Comparison of ENCODE assay signal across 8 cellular contexts in the genomic region with DNA sequence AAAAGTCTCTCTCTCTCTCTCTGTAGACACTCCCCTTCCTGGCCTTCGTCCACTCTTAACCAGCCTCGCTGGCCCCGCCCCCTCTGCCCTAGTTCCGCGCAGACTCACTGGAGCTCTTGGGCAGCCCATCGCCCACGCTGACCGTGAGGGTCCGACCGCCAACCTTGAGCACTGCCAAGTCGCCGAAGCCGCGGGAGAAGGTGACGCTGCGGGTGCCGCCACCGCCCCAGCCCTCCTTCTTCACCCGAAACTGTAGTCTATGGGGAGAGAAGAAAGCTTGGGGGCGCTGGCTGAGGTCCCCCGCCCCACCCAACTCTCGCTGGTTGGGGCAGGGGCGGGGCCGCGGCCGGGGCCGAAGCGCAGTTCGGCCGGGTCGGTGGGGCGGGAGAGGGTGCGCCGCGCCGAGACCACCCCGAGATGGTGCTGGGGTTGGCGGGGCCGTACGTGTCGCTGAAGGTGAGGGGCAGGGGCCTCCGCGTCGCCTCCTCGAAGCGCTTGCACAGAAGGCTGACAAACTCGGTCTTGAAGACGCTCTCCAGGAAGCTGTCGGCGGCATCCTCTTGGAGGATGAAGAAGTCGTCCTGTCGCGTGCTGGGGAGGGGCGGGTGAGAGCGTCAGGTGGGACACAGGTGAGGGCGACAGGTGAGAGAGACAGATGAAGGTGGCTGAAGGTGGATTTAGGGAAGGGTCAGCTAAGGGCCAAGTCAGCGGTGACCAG. TPM values are rescaled to one million over a fixed set of nuclear protein-coding genes. Genes with fewer than 3 reads are reported as not detected.
DNase-seq lines count a peak whose midpoint lies in the region; ATAC-seq, FAIRE-seq and TF ChIP-seq lines count a peak whose summit lies in the region.

No MANE protein-coding gene starts in this region.

- peak overlapping the region; percentile 61 to 82 for H3K27ac ChIP-seq in kidney (ENCODE audit: low read depth in 2 of 2, low read length in 2 of 2)
- H3K27ac ChIP-seq in small intestine (ENCODE audit: low read depth in 1 of 2, low read length in 1 of 2): peak overlapping the region in 1 of 2 donors; percentile 72

- WGBS in small intestine, 3 donors: 15 to 33% (median 20%) methylated on average over 54 to 57 of the region's 57 CpGs

- no peak for TF ChIP-seq CTCF in kidney (IDR thresholded peaks at IDR 0.05; ENCODE audit: borderline replicate concordance, extremely low read depth, insufficient read depth)

- intact Hi-C loops in kidney (cut with DNase I): no loop called here

- no peaks in the 10 kb centered on the region for H3K27me3 ChIP-seq in small intestine (ENCODE audit: control insufficient read depth in 2 of 2, insufficient read depth in 2 of 2, low read length in 2 of 2)

- H3K9ac ChIP-seq in kidney (ENCODE audit: low read length in 2 of 2): peak overlapping the region in 1 of 2 donors; percentile 67

- H3K36me3 ChIP-seq in kidney (ENCODE audit: control insufficient read depth in 1 of 2, insufficient read depth in 2 of 2, low read length in 2 of 2) (no peaks in the 10 kb centered on the region), small intestine (ENCODE audit: control insufficient read depth in 2 of 2, insufficient read depth in 2 of 2, low read length in 2 of 2) (peaks cover 0 to 2% of the 10 kb centered on the region in 2 donors)

- FAIRE-seq in kidney (lab: Jason Lieb, UNC): no peak
- FAIRE-seq in small intestine (lab: Jason Lieb, UNC): no peak

- DNase-seq in ELR (ENCODE audit: low read depth): peak; percentile 94
- peak; percentile 66 for DNase-seq in NCI-H226
- peak; percentile 86 for DNase-seq in cerebellum (ENCODE audit: low spot score)
- DNase-seq in kidney: peak; percentile 96
- DNase-seq in small intestine: peak; percentile 87

- H3K4me3 ChIP-seq in kidney (ENCODE audit: low read length in 2 of 2): peak overlapping the region; percentile 67 to 69
- peak overlapping the region; percentile 24 to 67 for H3K4me3 ChIP-seq in small intestine (ENCODE audit: low read depth in 1 of 2, low read length in 2 of 2)

- no peaks in the 10 kb centered on the region for H3K9me3 ChIP-seq in kidney (ENCODE audit: control insufficient read depth in 1 of 2, low read length in 2 of 2)
- no peaks in the 10 kb centered on the region for H3K9me3 ChIP-seq in small intestine (ENCODE audit: control insufficient read depth, low read depth)

- ATAC-seq in HG03354 (IDR thresholded peaks at IDR 0.05; ENCODE audit: poor library complexity, severe bottlenecking, unreplicated experiment) (no peak), HG03520 (IDR thresholded peaks at IDR 0.05; ENCODE audit: unreplicated experiment) (no peak), GM19452 (IDR thresholded peaks at IDR 0.05; ENCODE audit: unreplicated experiment) (no peak)

- H3K4me1 ChIP-seq in kidney (ENCODE audit: control insufficient read depth in 1 of 2, insufficient read depth in 1 of 2, low read depth in 1 of 2, low read length in 2 of 2): no peaks in the 10 kb centered on the region
- H3K4me1 ChIP-seq in small intestine (ENCODE audit: control insufficient read depth in 2 of 2, insufficient read depth in 1 of 2, low read depth in 1 of 2, low read length in 1 of 2): no peaks in the 10 kb centered on the region

RNA-seq across cellular contexts. Expression of gene ZNF414, which starts 12.5 kb away (rescaled TPM):
- 5.0 TPM for total RNA-seq in cerebellum
- total RNA-seq in kidney: 29.6 TPM
- polyA plus RNA-seq in kidney (ENCODE audit: insufficient read depth, low read depth, low replicate concordance): 20.4 TPM
- polyA plus RNA-seq in small intestine: 10 to 100 TPM in 2 of 3 donors, 1 to 10 TPM in 1; 6.5 to 28.2 (median 12.7) TPM

RNA-seq across cellular contexts. Expression of gene PRAM1, which starts 24.1 kb away (rescaled TPM):
- 0.18 TPM for total RNA-seq in cerebellum
- 4.6 TPM for total RNA-seq in kidney
- polyA plus RNA-seq in kidney (ENCODE audit: insufficient read depth, low read depth, low replicate concordance): 0.99 TPM
- polyA plus RNA-seq in small intestine: under 1 TPM; 0.45 to 0.81 (median 0.69) TPM

RNA-seq across cellular contexts. Expression of gene MYO1F, which starts 50.7 kb away (rescaled TPM):
- 2.7 TPM for total RNA-seq in cerebellum
- 35.8 TPM for total RNA-seq in kidney
- 1.7 TPM for polyA plus RNA-seq in kidney (ENCODE audit: insufficient read depth, low read depth, low replicate concordance)
- 1 to 10 TPM; 1.3 to 6.4 (median 5.7) TPM for polyA plus RNA-seq in small intestine
